ENCODE assay signal across 17 cellular contexts in the genomic region with DNA sequence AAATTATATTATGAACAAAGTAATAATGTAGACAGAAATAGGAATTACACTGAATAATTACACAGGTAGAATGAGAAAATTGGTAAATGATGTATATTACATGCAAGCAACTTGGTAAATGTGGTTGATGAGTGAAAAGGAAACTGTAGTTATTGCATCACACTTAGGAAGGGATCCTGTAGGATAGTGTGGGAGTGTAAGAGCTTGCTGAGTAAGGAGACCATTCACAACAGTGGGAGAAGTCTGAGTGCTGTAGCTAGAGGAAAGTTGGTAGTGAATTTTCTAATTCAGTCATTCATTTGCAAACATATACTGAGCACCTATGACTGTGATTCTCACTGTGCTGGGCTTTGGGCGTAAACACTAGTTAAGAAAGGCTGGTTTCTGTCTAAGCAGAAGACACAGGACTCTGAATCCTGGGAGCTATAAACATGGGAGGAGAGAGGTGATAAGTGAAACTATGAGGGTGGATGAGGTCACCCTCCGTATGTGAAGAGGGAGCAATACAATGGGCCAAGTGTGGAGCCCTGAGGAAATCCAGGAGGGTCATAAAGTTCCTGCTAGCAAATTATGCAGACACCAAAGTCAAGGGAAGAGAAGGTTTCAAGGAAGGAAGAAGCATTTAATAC. TPM values are rescaled to one million over a fixed set of nuclear protein-coding genes. Genes with fewer than 3 reads are reported as not detected.
DNase-seq lines count a peak whose midpoint lies in the region; ATAC-seq, FAIRE-seq and TF ChIP-seq lines count a peak whose summit lies in the region.
"Had no signal": no experiment of that assay in that cellular context is flagged by ENCODE, and none has a peak within 500 bp of the region (broad histone marks: within the 10 kb centered on the region; RNA-seq: fewer than 3 reads in every experiment).

No MANE protein-coding gene starts in this region.

- no peak for DNase-seq in activated CD4-positive, alpha-beta T cell treated with anti-CD3 and anti-CD28 coated beads for 36 hours
- DNase-seq in activated CD4-positive, alpha-beta T cell treated with anti-CD3 and anti-CD28 coated beads for 4 hours: no peak
- peak; percentile 35 for DNase-seq in OCI-M1 (lab: John Stamatoyannopoulos, UW)
- peak; percentile 85 for DNase-seq in fibroblast of pulmonary artery (ENCODE audit: low read depth)
- peak; percentile 90 for DNase-seq in small intestine
- no peak for DNase-seq in substantia nigra (lab: John Stamatoyannopoulos, UW)
- no peak for DNase-seq in NCI-H524 (lab: John Stamatoyannopoulos, UW)
- DNase-seq: activated CD4-positive, alpha-beta T cell treated with anti-CD3 and anti-CD28 coated beads for 48 hours; cerebellar nuclear complex; GDM1; NCI-H1092 treated with DMSO at 0.1 percent for 48 hours; NCI-H345; stimulated activated CD4-positive, alpha-beta T cell treated with anti-CD3 and anti-CD28 coated beads, Interleukin-15, amount 100 ng/mL, for 24 hours had no signal

- no peaks in the 10 kb centered on the region for H3K9me3 ChIP-seq in small intestine (ENCODE audit: control insufficient read depth, low read depth)
- H3K9me3 ChIP-seq: A549, prostate gland had no signal

- H3K36me3 ChIP-seq in small intestine (ENCODE audit: control insufficient read depth in 2 of 2, insufficient read depth in 2 of 2, low read length in 2 of 2): no peaks in the 10 kb centered on the region
- H3K36me3 ChIP-seq: prostate gland had no signal

- intact Hi-C loops in activated CD4-positive, alpha-beta T cell treated with anti-CD3 and anti-CD28 coated beads for 36 hours (cut with DNase I, micrococcal nuclease): no loop called here

- no peaks in the 10 kb centered on the region for H3K27me3 ChIP-seq in small intestine (ENCODE audit: control insufficient read depth in 2 of 2, insufficient read depth in 2 of 2, low read length in 2 of 2)

- CTCF ChIA-PET in activated CD4-positive, alpha-beta T cell treated with anti-CD3 and anti-CD28 coated beads for 36 hours (lab: Charles Lee): interaction anchor here (0.7 to 1.3 kb wide), 2 partner anchors 28 to 286 kb away, joined by 3 to 4 read pairs; no protein-coding TSS in a partner anchor

- H3K27me3 Mint-ChIP-seq in activated CD4-positive, alpha-beta T cell treated with anti-CD3 and anti-CD28 coated beads for 36 hours: peaks cover 18% of the 10 kb centered on the region

- POLR2A ChIA-PET in activated CD4-positive, alpha-beta T cell treated with anti-CD3 and anti-CD28 coated beads for 36 hours (lab: Charles Lee): no interaction called here

- H3K27ac Mint-ChIP-seq in activated CD4-positive, alpha-beta T cell treated with anti-CD3 and anti-CD28 coated beads for 36 hours: no peak overlapping the region

- H3K4me3 ChIP-seq in fibroblast of pulmonary artery (replicated peaks; ENCODE audit: low read depth, low read length) (no peak overlapping the region), small intestine (ENCODE audit: low read depth in 1 of 2, low read length in 2 of 2) (no peak overlapping the region)
- H3K4me3 ChIP-seq: A549, prostate gland had no signal

- TF ChIP-seq CTCF in fibroblast of pulmonary artery (IDR thresholded peaks at IDR 0.05; ENCODE audit: low read length, missing control alignments): no peak

- no peak overlapping the region for H3K4me3 Mint-ChIP-seq in activated CD4-positive, alpha-beta T cell treated with anti-CD3 and anti-CD28 coated beads for 36 hours

- H3K36me3 Mint-ChIP-seq in activated CD4-positive, alpha-beta T cell treated with anti-CD3 and anti-CD28 coated beads for 36 hours (ENCODE audit: low read depth): no peaks in the 10 kb centered on the region

- ATAC-seq in activated CD4-positive, alpha-beta T cell treated with anti-CD3 and anti-CD28 coated beads for 36 hours: peak; percentile 66
- ATAC-seq in HG02759 (IDR thresholded peaks at IDR 0.05; ENCODE audit: unreplicated experiment): no peak
- ATAC-seq: A549 had no signal

- H3K9me3 Mint-ChIP-seq in activated CD4-positive, alpha-beta T cell treated with anti-CD3 and anti-CD28 coated beads for 36 hours (ENCODE audit: low read depth): no peaks in the 10 kb centered on the region

- WGBS in small intestine, 3 donors: 19 to 47% (median 29%) methylated on average over 2 of the region's 2 CpGs

- H3K4me1 ChIP-seq in small intestine (ENCODE audit: control insufficient read depth in 2 of 2, insufficient read depth in 1 of 2, low read depth in 1 of 2, low read length in 1 of 2): no peaks in the 10 kb centered on the region
- H3K4me1 ChIP-seq: A549, prostate gland had no signal

- no peaks in the 10 kb centered on the region for H3K4me1 Mint-ChIP-seq in activated CD4-positive, alpha-beta T cell treated with anti-CD3 and anti-CD28 coated beads for 36 hours

- peak overlapping the region; percentile 20 to 73 for H3K27ac ChIP-seq in small intestine (ENCODE audit: low read depth in 1 of 2, low read length in 1 of 2)
- no peak overlapping the region for H3K27ac ChIP-seq in substantia nigra (ENCODE audit: low read depth, low read length, poor library complexity, severe bottlenecking)
- H3K27ac ChIP-seq: A549, prostate gland had no signal

- no peak for FAIRE-seq in small intestine (lab: Jason Lieb, UNC)
- FAIRE-seq: A549, GM19239 had no signal

RNA-seq across cellular contexts. Expression of a gene that starts 14.2 kb away (rescaled TPM):
- total RNA-seq in activated CD4-positive, alpha-beta T cell treated with anti-CD3 and anti-CD28 coated beads for 36 hours: not detected
- polyA plus RNA-seq in small intestine: 10 to 100 TPM in 1 of 3 donors, 1 to 10 TPM in 2; 1.1 to 44.5 (median 1.4) TPM

RNA-seq across cellular contexts. Expression of a gene that starts 37.1 kb away (rescaled TPM):
- 10 to 100 TPM; 48.4 to 50.7 TPM for total RNA-seq in activated CD4-positive, alpha-beta T cell treated with anti-CD3 and anti-CD28 coated beads for 36 hours
- polyA plus RNA-seq in small intestine: 10 to 100 TPM; 18.6 to 66.5 (median 35.6) TPM

Comparison
In these comparisons a context has a peak if more than half of its experiments do, and no peak if none do; other contexts are left out.
1. DNase-seq: peak in OCI-M1 (single experiment), fibroblast of pulmonary artery (single experiment) and small intestine (single experiment); none in activated CD4-positive, alpha-beta T cell treated with anti-CD3 and anti-CD28 coated beads for 36 hours (single experiment), activated CD4-positive, alpha-beta T cell treated with anti-CD3 and anti-CD28 coated beads for 4 hours (0 of 2), substantia nigra (0 of 49) and NCI-H524 (0 of 2).